In the genomic region with DNA sequence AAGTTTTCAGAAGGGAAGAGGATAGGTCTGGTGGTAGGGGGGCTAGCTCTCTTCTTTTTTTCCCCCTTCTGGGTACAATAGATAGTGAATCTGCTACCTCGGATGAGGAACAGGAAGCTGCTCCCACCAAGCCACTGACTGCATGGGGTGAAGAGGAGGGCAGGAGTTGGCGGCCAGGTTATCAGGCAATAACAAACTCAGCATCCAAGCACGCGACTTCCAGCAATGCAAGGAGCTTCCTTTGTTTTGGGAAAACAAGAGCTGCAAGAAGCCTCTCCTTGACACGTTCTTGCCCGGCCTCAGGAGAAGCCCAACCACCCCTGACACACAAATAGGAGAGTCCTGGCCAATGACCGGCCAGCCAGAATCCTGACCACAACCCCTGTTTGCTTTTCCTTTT, we compare ENCODE assay signal across 1 cellular context.
TF ChIP-seq lines count a peak whose summit lies in the region.

No MANE protein-coding gene starts in this region.

TF ChIP-seq in K562, 482 proteins besides CTCF, POLR2A, EP300 and RAD21:
- TF ChIP-seq ARID1B (IDR thresholded peaks at IDR 0.05) (peak; percentile 36; the same call in 1 of the 2 replicates), SOX6 (IDR thresholded peaks at IDR 0.05) (peak; percentile 43; the same call in 1 of the 2 replicates), CXXC5 (CRISPR knock-in tag; IDR thresholded peaks at IDR 0.05) (0 out of 2 replicates have a peak, but pooled peaks have one; percentile 15), IRF1 (CRISPR knock-in tag; IDR thresholded peaks at IDR 0.05; ENCODE audit: borderline replicate concordance) (no peak), REST (CRISPR knock-in tag; IDR thresholded peaks at IDR 0.05; ENCODE audit: low read depth) (no peak), KLF16 (IDR thresholded peaks at IDR 0.05) (0 out of 2 replicates have a peak, but pooled peaks have one; percentile 19), RCOR1 (IDR thresholded peaks at IDR 0.05; ENCODE audit: borderline replicate concordance in 1 of 2, low read depth in 2 of 2, low read length in 2 of 2) (0 out of 4 replicates have a peak, but pooled peaks of 1 of the 2 experiments have one; percentile 28), TRIM24 (IDR thresholded peaks at IDR 0.05) (no peak), ZNF23 (CRISPR knock-in tag; IDR thresholded peaks at IDR 0.05) (no peak), TCF3 (CRISPR knock-in tag; IDR thresholded peaks at IDR 0.05) (peak; percentile 40), CBFA2T2 (conservative IDR thresholded peaks at IDR 0.05) (peak; percentile 45), BHLHE40 (IDR thresholded peaks at IDR 0.05; ENCODE audit: low read length) (peak; percentile 73; the same call in 1 of the 2 replicates), CBFA2T3 (IDR thresholded peaks at IDR 0.05) (peak; percentile 70), E2F6 (IDR thresholded peaks at IDR 0.05; ENCODE audit: borderline replicate concordance in 1 of 2, extremely low read depth in 1 of 2, insufficient read depth in 1 of 2, insufficient read length in 1 of 2, low read depth in 1 of 2, low read length in 1 of 2, poor library complexity in 1 of 2, severe bottlenecking in 1 of 2) (peak in 1 of 2 experiments; percentile 49), TAL1 (IDR thresholded peaks at IDR 0.05) (0 out of 2 replicates have a peak, but pooled peaks have one; percentile 4)
- TF ChIP-seq, protein P1, sequence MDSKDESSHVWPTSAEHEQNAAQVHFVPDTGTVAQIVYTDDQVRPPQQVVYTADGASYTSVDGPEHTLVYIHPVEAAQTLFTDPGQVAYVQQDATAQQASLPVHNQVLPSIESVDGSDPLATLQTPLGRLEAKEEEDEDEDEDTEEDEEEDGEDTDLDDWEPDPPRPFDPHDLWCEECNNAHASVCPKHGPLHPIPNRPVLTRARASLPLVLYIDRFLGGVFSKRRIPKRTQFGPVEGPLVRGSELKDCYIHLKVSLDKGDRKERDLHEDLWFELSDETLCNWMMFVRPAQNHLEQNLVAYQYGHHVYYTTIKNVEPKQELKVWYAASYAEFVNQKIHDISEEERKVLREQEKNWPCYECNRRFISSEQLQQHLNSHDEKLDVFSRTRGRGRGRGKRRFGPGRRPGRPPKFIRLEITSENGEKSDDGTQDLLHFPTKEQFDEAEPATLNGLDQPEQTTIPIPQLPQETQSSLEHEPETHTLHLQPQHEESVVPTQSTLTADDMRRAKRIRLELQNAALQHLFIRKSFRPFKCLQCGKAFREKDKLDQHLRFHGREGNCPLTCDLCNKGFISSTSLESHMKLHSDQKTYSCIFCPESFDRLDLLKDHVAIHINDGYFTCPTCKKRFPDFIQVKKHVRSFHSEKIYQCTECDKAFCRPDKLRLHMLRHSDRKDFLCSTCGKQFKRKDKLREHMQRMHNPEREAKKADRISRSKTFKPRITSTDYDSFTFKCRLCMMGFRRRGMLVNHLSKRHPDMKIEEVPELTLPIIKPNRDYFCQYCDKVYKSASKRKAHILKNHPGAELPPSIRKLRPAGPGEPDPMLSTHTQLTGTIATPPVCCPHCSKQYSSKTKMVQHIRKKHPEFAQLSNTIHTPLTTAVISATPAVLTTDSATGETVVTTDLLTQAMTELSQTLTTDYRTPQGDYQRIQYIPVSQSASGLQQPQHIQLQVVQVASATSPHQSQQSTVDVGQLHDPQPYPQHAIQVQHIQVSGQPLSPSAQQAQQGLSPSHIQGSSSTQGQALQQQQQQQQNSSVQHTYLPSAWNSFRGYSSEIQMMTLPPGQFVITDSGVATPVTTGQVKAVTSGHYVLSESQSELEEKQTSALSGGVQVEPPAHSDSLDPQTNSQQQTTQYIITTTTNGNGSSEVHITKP (IDR thresholded peaks at IDR 0.05; ENCODE audit: partially characterized antibody), result peak; percentile 80
TF ChIP-seq in K562: peak in this region for 12.
